ENCODE assay signal across 10 cellular contexts in the genomic region with DNA sequence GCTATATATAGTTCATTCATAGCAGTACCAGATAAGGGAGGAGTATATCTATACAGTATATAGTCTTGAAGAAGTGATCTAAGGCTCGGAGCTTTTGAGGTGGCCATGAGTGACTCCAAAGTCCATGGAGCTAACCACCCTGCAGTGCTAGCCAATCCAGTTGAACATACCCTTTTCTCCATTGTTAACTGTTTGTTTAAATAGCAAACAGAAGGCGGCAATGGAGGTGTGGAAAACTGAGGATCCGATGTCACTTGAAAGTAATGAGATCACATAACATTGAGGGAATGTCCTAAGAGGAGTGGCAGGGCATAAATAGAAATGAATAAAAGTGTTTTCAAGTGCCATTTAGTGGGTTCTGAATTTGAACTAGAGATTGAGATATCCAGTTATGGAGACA. TPM values are rescaled to one million over a fixed set of nuclear protein-coding genes. Genes with fewer than 3 reads are reported as not detected.
DNase-seq lines count a peak whose midpoint lies in the region; FAIRE-seq and TF ChIP-seq lines count a peak whose summit lies in the region.
"Had no signal": no experiment of that assay in that cellular context is flagged by ENCODE, and none has a peak within 500 bp of the region (broad histone marks: within the 10 kb centered on the region; RNA-seq: fewer than 3 reads in every experiment).

No MANE protein-coding gene starts in this region.

- H3K36me3 Mint-ChIP-seq in T-helper 2 cell treated with Interferon-gamma antibody and Interleukin-4, amounts not matched to agents 5 μg/mL and 100 μg/mL, for 36 hours (ENCODE audit: low read depth) = peaks cover 43% of the 10 kb centered on the region

- H3K27me3 Mint-ChIP-seq in T-helper 2 cell treated with Interferon-gamma antibody and Interleukin-4, amounts not matched to agents 5 μg/mL and 100 μg/mL, for 36 hours (ENCODE audit: low read depth) = no peaks in the 10 kb centered on the region

- peak overlapping the region; percentile 91 for H3K4me3 Mint-ChIP-seq in T-helper 2 cell treated with Interferon-gamma antibody and Interleukin-4, amounts not matched to agents 5 μg/mL and 100 μg/mL, for 36 hours

- H3K27ac ChIP-seq in HUES48 (ENCODE audit: low read depth, low read length) (no peak overlapping the region), iPS-20b (ENCODE audit: low read length) (no peak overlapping the region)

- H3K27ac Mint-ChIP-seq in T-helper 2 cell treated with Interferon-gamma antibody and Interleukin-4, amounts not matched to agents 5 μg/mL and 100 μg/mL, for 36 hours = peak overlapping the region; percentile 41

- no peak for FAIRE-seq in RCC 7860 (lab: Jason Lieb, UNC)

- H3K4me3 ChIP-seq in BE2C (ENCODE audit: low read depth, low read length) (peak overlapping the region; percentile 57), HUES48 (ENCODE audit: low read depth, low read length) (peak overlapping the region; percentile 66; the same call in 1 of the 2 replicates), iPS-20b (ENCODE audit: low read length) (peak overlapping the region; percentile 72; the same call in 1 of the 2 replicates)
- H3K4me3 ChIP-seq: SJSA1 had no signal

- H3K36me3 ChIP-seq in BE2C (peaks cover 44% of the 10 kb centered on the region), HUES48 (ENCODE audit: control insufficient read depth, insufficient read depth, low read length) (peaks cover 39% of the 10 kb centered on the region), iPS-20b (ENCODE audit: insufficient read depth, low read depth, low read length) (peaks cover 46% of the 10 kb centered on the region)

- H3K9me3 ChIP-seq in BE2C (no peaks in the 10 kb centered on the region), HUES48 (ENCODE audit: control insufficient read depth, insufficient read depth, low read length) (no peaks in the 10 kb centered on the region), iPS-20b (ENCODE audit: insufficient read depth, low read depth, low read length) (no peaks in the 10 kb centered on the region)
- H3K9me3 ChIP-seq: stomach had no signal

- H3K4me1 Mint-ChIP-seq in T-helper 2 cell treated with Interferon-gamma antibody and Interleukin-4, amounts not matched to agents 5 μg/mL and 100 μg/mL, for 36 hours (ENCODE audit: low read depth) = peaks cover 56% of the 10 kb centered on the region

- no peak for DNase-seq in BE2C
- no peak for DNase-seq in T-helper 2 cell treated with Interferon-gamma antibody and Interleukin-4, amounts not matched to agents 5 μg/mL and 100 μg/mL, for 36 hours (ENCODE audit: low spot score)
- no peak for DNase-seq in DMS 273 (lab: John Stamatoyannopoulos, UW; ENCODE audit: unreplicated experiment)
- no peak for DNase-seq in RCC 7860 (ENCODE audit: low spot score)
- no peak for DNase-seq in anterior cingulate cortex (lab: John Stamatoyannopoulos, UW)
- DNase-seq in NCI-H2227 (lab: John Stamatoyannopoulos, UW; ENCODE audit: unreplicated experiment) = no peak
- DNase-seq: stomach had no signal

- peaks cover 2% of the 10 kb centered on the region for H3K4me1 ChIP-seq in BE2C
- peaks cover 18% of the 10 kb centered on the region; the same call in 1 of the 2 replicates for H3K4me1 ChIP-seq in HUES48 (ENCODE audit: control insufficient read depth, insufficient read depth, low read length)
- H3K4me1 ChIP-seq in iPS-20b (ENCODE audit: insufficient read depth, low read length) = peaks cover 12% of the 10 kb centered on the region

- H3K9me3 Mint-ChIP-seq in T-helper 2 cell treated with Interferon-gamma antibody and Interleukin-4, amounts not matched to agents 5 μg/mL and 100 μg/mL, for 36 hours = no peaks in the 10 kb centered on the region

- H3K27me3 ChIP-seq in BE2C = no peaks in the 10 kb centered on the region
- H3K27me3 ChIP-seq in HUES48 (ENCODE audit: control insufficient read depth, insufficient read depth, low read length) = no peaks in the 10 kb centered on the region
- no peaks in the 10 kb centered on the region for H3K27me3 ChIP-seq in iPS-20b (ENCODE audit: insufficient read depth, low read length)
- H3K27me3 ChIP-seq: SJSA1, stomach had no signal

- no peak overlapping the region for H3K9ac ChIP-seq in HUES48 (ENCODE audit: low read depth, low read length)
- H3K9ac ChIP-seq in iPS-20b (ENCODE audit: low read depth, low read length) = no peak overlapping the region

- no peak for TF ChIP-seq CTCF in BE2C (IDR thresholded peaks at IDR 0.05; ENCODE audit: low read depth, low read length)

RNA-seq across cellular contexts. Expression of gene SNAPC1, which starts 12.4 kb away (rescaled TPM):
- 13.5 TPM for polyA plus RNA-seq in BE2C (2012; ENCODE audit: insufficient read depth, insufficient read length, low read depth)

RNA-seq across cellular contexts. Expression of gene HIF1A, which starts 54.6 kb away (rescaled TPM):
- polyA plus RNA-seq in BE2C (2012; ENCODE audit: insufficient read depth, insufficient read length, low read depth) = 96.5 TPM
